Comparison of ENCODE assay signal across 8 cellular contexts in the genomic region with DNA sequence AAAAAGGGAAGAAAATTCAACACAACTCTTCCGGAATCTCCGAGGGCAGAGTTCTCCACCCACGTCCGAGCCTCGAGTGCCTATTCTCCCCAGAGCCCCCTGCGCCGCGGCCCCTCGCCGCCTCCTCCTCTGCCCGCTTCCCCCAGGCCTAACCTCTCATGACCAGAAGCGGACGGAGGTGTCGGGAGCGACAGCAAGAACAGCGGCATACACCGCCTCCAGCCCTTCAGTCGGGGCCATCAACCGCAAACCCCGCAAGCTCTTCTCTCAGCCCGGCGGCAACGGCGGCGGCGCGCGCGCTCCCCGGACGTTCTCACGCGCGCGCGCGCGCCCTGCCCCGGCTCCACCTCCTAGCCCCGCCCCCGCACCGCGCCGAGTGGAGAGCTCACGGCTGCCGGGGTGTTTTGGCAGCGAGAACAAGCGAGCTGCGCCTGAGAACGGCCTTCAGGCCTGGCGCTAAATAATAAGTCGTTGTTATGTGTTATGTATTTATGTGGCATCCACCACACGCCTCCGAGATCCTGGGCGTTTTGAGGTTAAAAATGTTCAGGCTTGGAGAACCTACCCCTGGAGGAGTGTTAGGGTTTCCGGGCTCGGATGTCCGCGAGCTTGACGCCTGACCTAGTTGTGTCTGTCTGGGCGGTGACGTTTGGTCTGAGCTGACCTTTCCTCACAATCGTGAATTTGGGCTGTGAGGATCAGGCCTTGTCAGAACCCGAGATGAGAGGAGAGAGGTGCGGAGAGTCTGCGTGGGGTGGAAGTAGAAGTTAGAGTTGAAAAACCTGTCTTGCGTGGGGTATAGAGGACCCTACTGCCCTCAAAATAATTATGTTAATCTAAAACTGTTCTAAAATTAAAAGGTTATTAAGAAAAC. TPM values are rescaled to one million over a fixed set of nuclear protein-coding genes. Genes with fewer than 3 reads are reported as not detected.
DNase-seq lines count a peak whose midpoint lies in the region; ATAC-seq and TF ChIP-seq lines count a peak whose summit lies in the region.

Gene RNFT1, minus strand, starts transcription at position 286 of the 874 bp plus-strand sequence. Its CDS starts 77 bp downstream, at position 209.

- H3K4me3 Mint-ChIP-seq in natural killer cell = peak within 1 kb of the TSS; percentile 96
- H3K4me3 Mint-ChIP-seq in stimulated activated naive B cell treated with anti-CD40 and anti-IgM and Interleukin-4, amounts not matched to agents 10 μg/mL and 1 μg/mL and 100 μg/mL, for 72 hours = peak within 1 kb of the TSS; percentile 82 to 88

- no peak for TF ChIP-seq CTCF in natural killer cell (IDR thresholded peaks at IDR 0.05)

- no peaks in the 10 kb centered on the region for H3K9me3 Mint-ChIP-seq in natural killer cell
- H3K9me3 Mint-ChIP-seq in stimulated activated naive B cell treated with anti-CD40 and anti-IgM and Interleukin-4, amounts not matched to agents 10 μg/mL and 1 μg/mL and 100 μg/mL, for 72 hours = no peaks in the 10 kb centered on the region

- peaks cover 20 to 22% of the 10 kb centered on the region in 2 donors for H3K4me1 Mint-ChIP-seq in natural killer cell
- peaks cover 7 to 19% of the 10 kb centered on the region in 2 donors for H3K4me1 Mint-ChIP-seq in stimulated activated naive B cell treated with anti-CD40 and anti-IgM and Interleukin-4, amounts not matched to agents 10 μg/mL and 1 μg/mL and 100 μg/mL, for 72 hours

- peak within 1 kb of the TSS; percentile 94 to 98 for H3K27ac Mint-ChIP-seq in natural killer cell
- H3K27ac Mint-ChIP-seq in stimulated activated naive B cell treated with anti-CD40 and anti-IgM and Interleukin-4, amounts not matched to agents 10 μg/mL and 1 μg/mL and 100 μg/mL, for 72 hours = peak within 1 kb of the TSS; percentile 96

- intact Hi-C loops in natural killer cell (cut with micrococcal nuclease) = loop anchor here (1.0 kb wide), 1 partner anchor 71 kb away; the partner anchor contains the start of gene RPS6KB1

- H3K36me3 Mint-ChIP-seq in natural killer cell = no peaks in the 10 kb centered on the region
- peaks cover 3 to 8% of the 10 kb centered on the region in 2 donors for H3K36me3 Mint-ChIP-seq in stimulated activated naive B cell treated with anti-CD40 and anti-IgM and Interleukin-4, amounts not matched to agents 10 μg/mL and 1 μg/mL and 100 μg/mL, for 72 hours

- no peaks in the 10 kb centered on the region for H3K27me3 Mint-ChIP-seq in natural killer cell (ENCODE audit: low read depth in 2 of 2)
- no peaks in the 10 kb centered on the region for H3K27me3 Mint-ChIP-seq in stimulated activated naive B cell treated with anti-CD40 and anti-IgM and Interleukin-4, amounts not matched to agents 10 μg/mL and 1 μg/mL and 100 μg/mL, for 72 hours

- DNase-seq in DMS114 treated with DMSO at 0.1 percent for 48 hours (lab: John Stamatoyannopoulos, UW; ENCODE audit: unreplicated experiment) (peak; percentile 75), LHCN-M2 (ENCODE audit: low read depth) (peak; percentile 79), SHP77 (lab: John Stamatoyannopoulos, UW) (peak; percentile 55 to 81), fibroblast of peridontal ligament (ENCODE audit: extremely low read depth) (peak; percentile 67), natural killer cell (peak; percentile 91)
- DNase-seq in activated effector memory CD4-positive, alpha-beta T cell treated with Interleukin-2 at 50 U/mL for 16 hours = peak; percentile 86
- DNase-seq in stimulated activated naive B cell treated with anti-CD40 and anti-IgM and Interleukin-4, amounts not matched to agents 10 μg/mL and 1 μg/mL and 100 μg/mL, for 72 hours = peak; percentile 82

- ATAC-seq in GM21723 (IDR thresholded peaks at IDR 0.05; ENCODE audit: unreplicated experiment) = peak; percentile 77
- peak; percentile 83 to 97 (median 86) for ATAC-seq in natural killer cell
- peak; percentile 83 to 88 for ATAC-seq in stimulated activated naive B cell treated with anti-CD40 and anti-IgM and Interleukin-4, amounts not matched to agents 10 μg/mL and 1 μg/mL and 100 μg/mL, for 72 hours (replicated peaks)

RNA-seq across cellular contexts. Expression of gene RNFT1, which starts in this region (rescaled TPM):
- 9.3 and 10.3 TPM in 2 replicates for total RNA-seq in LHCN-M2 (2014; rRNA removed)
- 4.3 TPM for polyA plus RNA-seq in LHCN-M2 (2012)
- 10 to 100 TPM; 37.5 to 54.5 (median 39.3) TPM for total RNA-seq in natural killer cell

Comparison
In these comparisons a context has a peak if more than half of its experiments do, and no peak if none do; other contexts are left out.
1. Peak in every context shown above with its lines: DNase-seq and ATAC-seq.